ENCODE assay signal across 8 cellular contexts in genomic region chr1:201740086-201740541, GRCh38.
DNase-seq lines count a peak whose midpoint lies in the region; ATAC-seq, FAIRE-seq and TF ChIP-seq lines count a peak whose summit lies in the region.

No MANE protein-coding gene starts in this region.

- H3K9me3 ChIP-seq in BLaER1 (no peaks in the 10 kb centered on the region), MM.1S (replicated peaks; ENCODE audit: insufficient read depth, low read length) (no peaks in the 10 kb centered on the region), endothelial cell of umbilical vein (replicated peaks; ENCODE audit: control insufficient read depth, insufficient read depth, low read length) (no peaks in the 10 kb centered on the region)

- peaks cover 37% of the 10 kb centered on the region for H3K79me2 ChIP-seq in MM.1S (ENCODE audit: low read length)
- peaks cover 71% of the 10 kb centered on the region for H3K79me2 ChIP-seq in endothelial cell of umbilical vein (ENCODE audit: control insufficient read depth, insufficient read depth, low read length)

- H3K36me3 Mint-ChIP-seq in nephron progenitor cell (ENCODE audit: low read depth) = peaks cover 12% of the 10 kb centered on the region

- dilution Hi-C loops in endothelial cell of umbilical vein (cut with MboI; ENCODE audit: extremely low pct_ligation_motif_present, low sequenced_read_pairs) = no loop called here

- H3K36me3 ChIP-seq in BLaER1 (peaks cover 34% of the 10 kb centered on the region), MM.1S (replicated peaks; ENCODE audit: insufficient read depth, low read length) (no peaks in the 10 kb centered on the region), endothelial cell of umbilical vein (ENCODE audit: control insufficient read depth in 2 of 2, extremely low read depth in 1 of 2, insufficient read depth in 2 of 2, low read length in 2 of 2) (no peaks in the 10 kb centered on the region)

- peak overlapping the region; percentile 84 for H3K27ac ChIP-seq in BLaER1
- H3K27ac ChIP-seq in MM.1S (ENCODE audit: low read length) = no peak overlapping the region; the same call in 1 of the 2 replicates
- peak overlapping the region; percentile 44 for H3K27ac ChIP-seq in endothelial cell of umbilical vein (ENCODE audit: insufficient read depth, low read depth, low read length)

- H3K4me2 ChIP-seq in BLaER1 (peak overlapping the region; percentile 94), MM.1S (ENCODE audit: low read depth, low read length) (peak overlapping the region; percentile 92), endothelial cell of umbilical vein (ENCODE audit: insufficient read depth, low read length) (peak overlapping the region; percentile 87)

- BruUV-seq in endothelial cell of umbilical vein (replicated peaks; lab: Mats Ljungman, UMichigan) = no TSS peak

- TF ChIP-seq POLR2A in endothelial cell of umbilical vein (IDR thresholded peaks at IDR 0.05; ENCODE audit: low read depth, low read length) = no peak

- CTCF ChIA-PET in endothelial cell of umbilical vein (lab: Charles Lee) = interaction anchor here (0.7 to 14.5 kb wide), 16 partner anchors 8 to 179 kb away, joined by 3 to 139 read pairs (median 4); no protein-coding TSS in a partner anchor

- peak overlapping the region; percentile 96 for H3K4me3 Mint-ChIP-seq in nephron progenitor cell

- H3K27me3 ChIP-seq in BLaER1 (no peaks in the 10 kb centered on the region), MM.1S (replicated peaks; ENCODE audit: insufficient read depth, low read length) (no peaks in the 10 kb centered on the region), endothelial cell of umbilical vein (ENCODE audit: control insufficient read depth in 2 of 2, insufficient read depth in 2 of 2, low read length in 2 of 2) (no peaks in the 10 kb centered on the region)

- TF ChIP-seq CTCF in MM.1S (IDR thresholded peaks at IDR 0.05; ENCODE audit: low read length) (no peak), endothelial cell of umbilical vein (IDR thresholded peaks at IDR 0.05; ENCODE audit: extremely low read depth in 1 of 2, insufficient read depth in 1 of 2, low read depth in 1 of 2, low read length in 2 of 2) (no peak), nephron progenitor cell (IDR thresholded peaks at IDR 0.05) (no peak)

- no peaks in the 10 kb centered on the region for H3K9me2 ChIP-seq in MM.1S (replicated peaks; ENCODE audit: insufficient read depth, low read length)

- ATAC-seq in HG03460 (IDR thresholded peaks at IDR 0.05; ENCODE audit: unreplicated experiment) (no peak), HG03108 (IDR thresholded peaks at IDR 0.05; ENCODE audit: unreplicated experiment) (no peak), HG02852 (IDR thresholded peaks at IDR 0.05; ENCODE audit: unreplicated experiment) (no peak)

- H3F3A ChIP-seq in MM.1S (ENCODE audit: insufficient read depth, low read length) = peaks cover 40% of the 10 kb centered on the region

- H4K20me1 ChIP-seq in BLaER1 (peaks cover 68% of the 10 kb centered on the region), MM.1S (ENCODE audit: insufficient read depth, low read length) (no peaks in the 10 kb centered on the region), endothelial cell of umbilical vein (replicated peaks; ENCODE audit: control insufficient read depth, extremely low read depth, insufficient read depth, low read length) (no peaks in the 10 kb centered on the region)

- H3K4me1 ChIP-seq in BLaER1 (peaks cover 62% of the 10 kb centered on the region), MM.1S (ENCODE audit: low read length) (peaks cover 59% of the 10 kb centered on the region), endothelial cell of umbilical vein (ENCODE audit: control insufficient read depth, extremely low read depth, insufficient read depth, low read length) (peaks cover 26% of the 10 kb centered on the region)

- H2AFZ ChIP-seq in MM.1S (ENCODE audit: low read length) (peak overlapping the region; percentile 88), endothelial cell of umbilical vein (ENCODE audit: low read depth, low read length) (peak overlapping the region; percentile 14)

- no peak for DNase-seq in MM.1S
- DNase-seq in endothelial cell of umbilical vein (ENCODE audit: low read depth, low spot score) = no peak
- peak; percentile 54 for DNase-seq in nephron progenitor cell
- DNase-seq in HuH-7.5 (ENCODE audit: low spot score) = no peak

- peak overlapping the region; percentile 94 for H3K27ac Mint-ChIP-seq in nephron progenitor cell

- H3K4me3 ChIP-seq in BLaER1 (peak overlapping the region; percentile 88), MM.1S (ENCODE audit: low read length) (peak overlapping the region; percentile 95), endothelial cell of umbilical vein (replicated peaks in 1 of 3; ENCODE audit: insufficient read depth in 1 of 3, low read depth in 1 of 3, low read length in 3 of 3) (peak overlapping the region; percentile 69 to 92 (median 91))

- H3K4me1 Mint-ChIP-seq in nephron progenitor cell = peaks cover 73% of the 10 kb centered on the region

- H3K9me3 Mint-ChIP-seq in nephron progenitor cell = no peaks in the 10 kb centered on the region

- H3K9me1 ChIP-seq in endothelial cell of umbilical vein (replicated peaks; ENCODE audit: control insufficient read depth, extremely low read depth, insufficient read depth, low read length) = no peaks in the 10 kb centered on the region

- H3K9ac ChIP-seq in BLaER1 = peak overlapping the region; percentile 88
- H3K9ac ChIP-seq in MM.1S (ENCODE audit: low read length) = peak overlapping the region; percentile 71
- H3K9ac ChIP-seq in endothelial cell of umbilical vein (replicated peaks; ENCODE audit: extremely low read depth, insufficient read depth, low read length) = peak overlapping the region; percentile 78

- POLR2A ChIA-PET in endothelial cell of umbilical vein (lab: Charles Lee) = interaction anchor here (0.7 to 1.1 kb wide), 3 partner anchors 25 to 53 kb away, joined by 3 to 5 read pairs (median 5); no protein-coding TSS in a partner anchor

- FAIRE-seq in endothelial cell of umbilical vein (lab: Jason Lieb, UNC) = peak; percentile 72

- intact Hi-C loops in endothelial cell of umbilical vein (cut with micrococcal nuclease) = loop anchor here (1.0 kb wide), 2 partner anchors 8 to 51 kb away; no protein-coding TSS in a partner anchor

- peaks cover 4% of the 10 kb centered on the region for H3K27me3 Mint-ChIP-seq in nephron progenitor cell (ENCODE audit: low read depth, poor library complexity)

TF ChIP-seq in endothelial cell of umbilical vein, 7 proteins besides CTCF, POLR2A, EP300 and RAD21:
- TF ChIP-seq EZH2 (IDR thresholded peaks at IDR 0.05; ENCODE audit: borderline replicate concordance, low read depth, low read length, severe bottlenecking) = no peak
- TF ChIP-seq FOS (IDR thresholded peaks at IDR 0.05; ENCODE audit: borderline replicate concordance, insufficient read depth, low read length) = no peak
- TF ChIP-seq POLR2AphosphoS5 (IDR thresholded peaks at IDR 0.05; ENCODE audit: insufficient read depth, low read depth, low read length) = peak; percentile 9
- no peak for TF ChIP-seq JUN (IDR thresholded peaks at IDR 0.05; ENCODE audit: borderline replicate concordance, insufficient read depth, insufficient read length, low read depth)
